In genomic region chr17:37097162-37097561, GRCh38 we compare ENCODE assay signal across 29 cellular contexts.
"Had no signal": no experiment of that assay in that cellular context is flagged by ENCODE, and none has a peak within 500 bp of the region (broad histone marks: within the 10 kb centered on the region; RNA-seq: fewer than 3 reads in every experiment).

No MANE protein-coding gene starts in this region.

- H3K27ac ChIP-seq: neural progenitor cell, ovary, parathyroid adenoma, psoas muscle, right lobe of liver, sigmoid colon, suprapubic skin, testis, tibial artery, transverse colon, upper lobe of right lung, uterus had no signal

- H3K4me1 ChIP-seq: neural progenitor cell, psoas muscle, right lobe of liver, suprapubic skin, tibial artery, upper lobe of right lung, uterus had no signal

- H3K9me3 Mint-ChIP-seq: natural killer cell; nephron; neural progenitor cell; stimulated activated memory B cell treated with anti-CD40 and anti-IgM and Interleukin-4, amounts not matched to agents 10 μg/mL and 1 μg/mL and 100 μg/mL, for 72 hours; stimulated activated naive CD8-positive, alpha-beta T cell treated with anti-CD3 and anti-CD28 coated beads, Interleukin-15, amount 100 ng/mL, for 72 hours; type B pancreatic cell had no signal

- H3K36me3 ChIP-seq: neural progenitor cell, ovary, uterus had no signal

- H3K27me3 ChIP-seq: neural progenitor cell, ovary, right lobe of liver, sigmoid colon, suprapubic skin, testis, tibial artery, transverse colon, upper lobe of right lung, uterus had no signal

- H3K27ac Mint-ChIP-seq: natural killer cell; neural progenitor cell; progenitor cell of endocrine pancreas; stimulated activated memory B cell treated with anti-CD40 and anti-IgM and Interleukin-4, amounts not matched to agents 10 μg/mL and 1 μg/mL and 100 μg/mL, for 72 hours; type B pancreatic cell had no signal

- DNase-seq: natural killer cell; occipital lobe; ovary; posterior cingulate gyrus; psoas muscle; right cardiac atrium; right lobe of liver; sigmoid colon; small intestine; stimulated activated CD4-positive, alpha-beta T cell treated with anti-CD3 and anti-CD28 coated beads, Interleukin-15, amount 100 ng/mL, for 24 hours; stimulated activated CD4-positive, alpha-beta T cell treated with anti-CD3 and anti-CD28 coated beads, Interleukin-2, amount 100 ng/mL, for 24 hours; stimulated activated CD4-positive, alpha-beta T cell treated with anti-CD3 and anti-CD28 coated beads, Interleukin-2, amount 100 ng/mL, for 48 hours; stimulated activated CD4-positive, alpha-beta T cell treated with anti-CD3 and anti-CD28 coated beads, Interleukin-4, amount 100 ng/mL, for 24 hours; stimulated activated naive CD4-positive, alpha-beta T cell; stimulated activated naive CD8-positive, alpha-beta T cell treated with anti-CD3 and anti-CD28 coated beads, Interleukin-15, amount 100 ng/mL, for 72 hours; stimulated activated naive CD8-positive, alpha-beta T cell treated with anti-CD3 and anti-CD28 coated beads, Interleukin-15, Interleukin-2, amounts not matched to agents 100 U/mL and 50 U/mL, for 24 hours; substantia nigra; testis; tibial artery; transverse colon; upper lobe of right lung; uterus had no signal

- H3K4me3 Mint-ChIP-seq: natural killer cell; nephron; neural progenitor cell; stimulated activated memory B cell treated with anti-CD40 and anti-IgM and Interleukin-4, amounts not matched to agents 10 μg/mL and 1 μg/mL and 100 μg/mL, for 72 hours; stimulated activated naive CD8-positive, alpha-beta T cell treated with anti-CD3 and anti-CD28 coated beads, Interleukin-15, amount 100 ng/mL, for 72 hours; type B pancreatic cell had no signal

- H3K9me3 ChIP-seq: ovary, psoas muscle, right lobe of liver, sigmoid colon, suprapubic skin, testis, tibial artery, transverse colon, upper lobe of right lung, uterus had no signal

- H3K27me3 Mint-ChIP-seq: progenitor cell of endocrine pancreas; stimulated activated memory B cell treated with anti-CD40 and anti-IgM and Interleukin-4, amounts not matched to agents 10 μg/mL and 1 μg/mL and 100 μg/mL, for 72 hours; stimulated activated naive CD8-positive, alpha-beta T cell treated with anti-CD3 and anti-CD28 coated beads, Interleukin-15, amount 100 ng/mL, for 72 hours; type B pancreatic cell had no signal

- H3K4me3 ChIP-seq: neural progenitor cell, ovary, psoas muscle, right lobe of liver, sigmoid colon, suprapubic skin, testis, tibial artery, transverse colon, upper lobe of right lung, uterus had no signal

- ATAC-seq: natural killer cell; psoas muscle; right cardiac atrium; right lobe of liver; stimulated activated memory B cell treated with anti-CD40 and anti-IgM and Interleukin-4, amounts not matched to agents 10 μg/mL and 1 μg/mL and 100 μg/mL, for 72 hours; stimulated activated naive CD8-positive, alpha-beta T cell treated with anti-CD3 and anti-CD28 coated beads, Interleukin-15, amount 100 ng/mL, for 72 hours; stimulated activated naive CD8-positive, alpha-beta T cell treated with anti-CD3 and anti-CD28 coated beads, Interleukin-15, Interleukin-2, amounts not matched to agents 100 U/mL and 50 U/mL, for 24 hours had no signal

- H3K4me1 Mint-ChIP-seq: nephron; stimulated activated memory B cell treated with anti-CD40 and anti-IgM and Interleukin-4, amounts not matched to agents 10 μg/mL and 1 μg/mL and 100 μg/mL, for 72 hours; stimulated activated naive CD8-positive, alpha-beta T cell treated with anti-CD3 and anti-CD28 coated beads, Interleukin-15, amount 100 ng/mL, for 72 hours had no signal
